1 cellular context compared by ENCODE assay signal in genomic region chr13:28744091-28744536, GRCh38.
TF ChIP-seq lines count a peak whose summit lies in the region.

No MANE protein-coding gene starts in this region.

TF ChIP-seq in HEK293, 187 proteins besides CTCF, POLR2A, EP300 and RAD21 (continued from another document):
- TF ChIP-seq ZNF449 (tag by site-specific recombination; IDR thresholded peaks at IDR 0.05): no peak
